9 cellular contexts compared by ENCODE assay signal in genomic region chrX:149903889-149904748, GRCh38. TPM values are rescaled to one million over a fixed set of nuclear protein-coding genes. Genes with fewer than 3 reads are reported as not detected.
DNase-seq lines count a peak whose midpoint lies in the region; ATAC-seq and TF ChIP-seq lines count a peak whose summit lies in the region.
"Had no signal": no experiment of that assay in that cellular context is flagged by ENCODE, and none has a peak within 500 bp of the region (broad histone marks: within the 10 kb centered on the region; RNA-seq: fewer than 3 reads in every experiment).

No MANE protein-coding gene starts in this region.

- H3K9ac ChIP-seq in OCI-LY3 (ENCODE audit: low read length): peak overlapping the region; percentile 45

- H2AFZ ChIP-seq in OCI-LY3 (ENCODE audit: low read depth, low read length): peak overlapping the region; percentile 97

- TF ChIP-seq POLR2A in thyroid gland (IDR thresholded peaks at IDR 0.05): no peak

- DNase-seq in immature natural killer cell (no peak), thyroid gland (no peak), superior temporal gyrus (ENCODE audit: extremely low spot score) (no peak), NCI-H2227 (lab: John Stamatoyannopoulos, UW; ENCODE audit: unreplicated experiment) (no peak), NCI-H2107 treated with DMSO at 0.1 percent for 48 hours (lab: John Stamatoyannopoulos, UW; ENCODE audit: unreplicated experiment) (no peak)

- H3K27me3 ChIP-seq in OCI-LY3 (ENCODE audit: low read depth, low read length) (no peaks in the 10 kb centered on the region), thyroid gland (no peaks in the 10 kb centered on the region)

- no peaks in the 10 kb centered on the region for H3K9me3 ChIP-seq in OCI-LY3 (ENCODE audit: insufficient read depth, low read length)
- H3K9me3 ChIP-seq in thyroid gland: no peaks in the 10 kb centered on the region

- H3K4me3 ChIP-seq in OCI-LY3 (ENCODE audit: low read length) (peak overlapping the region; percentile 69), thyroid gland (replicated peaks in 1 of 3) (no peak overlapping the region)

- H3K36me3 ChIP-seq in OCI-LY3 (replicated peaks; ENCODE audit: low read depth, low read length): no peaks in the 10 kb centered on the region
- H3K36me3 ChIP-seq in thyroid gland: no peaks in the 10 kb centered on the region

- H3K79me2 ChIP-seq in OCI-LY3 (ENCODE audit: low read length): no peaks in the 10 kb centered on the region

- no peaks in the 10 kb centered on the region for H3K36me3 Mint-ChIP-seq in immature natural killer cell

- ATAC-seq in GM18517 (IDR thresholded peaks at IDR 0.05; ENCODE audit: unreplicated experiment) (peak; percentile 83), HG02571 (IDR thresholded peaks at IDR 0.05; ENCODE audit: unreplicated experiment) (peak; percentile 79)

- H4K20me1 ChIP-seq in OCI-LY3 (ENCODE audit: insufficient read depth, low read length): no peaks in the 10 kb centered on the region

- H3K27ac Mint-ChIP-seq in immature natural killer cell: peak overlapping the region in 1 of 6 donors; percentile 43

- H3K9me3 Mint-ChIP-seq in immature natural killer cell: peaks cover 0 to 1% (median 0%) of the 10 kb centered on the region in 6 donors

- no peak overlapping the region for H3K27ac ChIP-seq in OCI-LY3 (ENCODE audit: low read length)
- peak overlapping the region in 1 of 3 donors; percentile 36 for H3K27ac ChIP-seq in thyroid gland

- H3K4me1 ChIP-seq in OCI-LY3 (ENCODE audit: low read length) (peaks cover 36% of the 10 kb centered on the region), thyroid gland (no peaks in the 10 kb centered on the region)

- intact Hi-C loops in thyroid gland (cut with DNase I): no loop called here

- H3K27me3 Mint-ChIP-seq in immature natural killer cell (ENCODE audit: low read depth in 3 of 3): peaks cover 0 to 6% (median 0%) of the 10 kb centered on the region in 3 donors

- H3K4me1 Mint-ChIP-seq in immature natural killer cell: peaks cover 9 to 10% of the 10 kb centered on the region in 2 donors

- peak overlapping the region; percentile 71 for H3K4me2 ChIP-seq in OCI-LY3 (ENCODE audit: low read length)

- peak overlapping the region; percentile 10 to 71 (median 41) for H3K4me3 Mint-ChIP-seq in immature natural killer cell

- WGBS in thyroid gland, 2 donors: 7 to 8% methylated on average over 6 of the region's 6 CpGs

- TF ChIP-seq CTCF in OCI-LY3 (IDR thresholded peaks at IDR 0.05; ENCODE audit: low read depth, low read length): peak; percentile 26
- TF ChIP-seq CTCF in thyroid gland (IDR thresholded peaks at IDR 0.05): peak in 1 of 6 experiments; percentile 8

RNA-seq across cellular contexts. Expression of gene MAGEA8, which starts 23.1 kb away (rescaled TPM):
- not detected for polyA plus RNA-seq in immature natural killer cell
- not detected for total RNA-seq in thyroid gland
- total RNA-seq: T-helper 2 cell treated with Interferon-gamma antibody and Interleukin-4, amounts not matched to agents 100 ng/mL and 5 ng/mL, for 36 hours had no signal

RNA-seq across cellular contexts. Expression of gene HSFX4, which starts 25.3 kb away (rescaled TPM):
- polyA plus RNA-seq in immature natural killer cell: not detected
- total RNA-seq in thyroid gland: not detected
- total RNA-seq: T-helper 2 cell treated with Interferon-gamma antibody and Interleukin-4, amounts not matched to agents 100 ng/mL and 5 ng/mL, for 36 hours had no signal

RNA-seq across cellular contexts. Expression of gene EOLA2, which starts 34.2 kb away (rescaled TPM):
- 10 to 100 TPM; 38.6 to 65.1 (median 51.5) TPM for polyA plus RNA-seq in immature natural killer cell
- 10 to 100 TPM; 21.2 to 28.2 (median 25.9) TPM for total RNA-seq in thyroid gland
